In genomic region chr2:150627526-150627925, GRCh38 we compare ENCODE assay signal across 29 cellular contexts.
"Had no signal": no experiment of that assay in that cellular context is flagged by ENCODE, and none has a peak within 500 bp of the region (broad histone marks: within the 10 kb centered on the region; RNA-seq: fewer than 3 reads in every experiment).

No MANE protein-coding gene starts in this region.

- H3K27me3 Mint-ChIP-seq: activated B cell treated with CpG ODN at 0.5 μM for 24 hours; activated CD4-positive, alpha-beta memory T cell treated with anti-CD3 and anti-CD28 coated beads for 36 hours; activated naive CD4-positive, alpha-beta T cell treated with anti-CD3 and anti-CD28 coated beads, Interleukin-2, amount 10 ng/mL, durations not matched to agents 7 days and 5 days; activated naive CD8-positive, alpha-beta T cell; activated naive CD8-positive, alpha-beta T cell treated with anti-CD3 and anti-CD28 coated beads, Interleukin-2, amount 50 U/mL, for 24 hours; central memory CD8-positive, alpha-beta T cell had no signal

- DNase-seq: activated B cell treated with CpG ODN at 0.5 μM for 24 hours; activated CD4-positive, alpha-beta memory T cell treated with anti-CD3 and anti-CD28 coated beads for 36 hours; activated CD4-positive, alpha-beta T cell treated with anti-CD3 and anti-CD28 coated beads for 4 hours; activated CD4-positive, alpha-beta T cell treated with anti-CD3 and anti-CD28 coated beads, Interleukin-2, amount 50 U/mL, for 1 hour; activated CD4-positive, CD25-positive, alpha-beta regulatory T cell treated with anti-CD3 and anti-CD28 coated beads, Interleukin-2, amount 50 U/mL, for 72 hours; activated CD8-positive, alpha-beta memory T cell treated with anti-CD3 and anti-CD28 coated beads, Interleukin-2, amount 50 U/mL, for 48 hours; activated effector memory CD4-positive, alpha-beta T cell treated with Interleukin-2 at 50 U/mL for 16 hours; activated naive CD4-positive, alpha-beta T cell treated with anti-CD3 and anti-CD28 coated beads, Interleukin-2, amount 10 ng/mL, durations not matched to agents 7 days and 5 days; activated naive CD8-positive, alpha-beta T cell treated with anti-CD3 and anti-CD28 coated beads, Interleukin-2, amount 50 U/mL, for 24 hours; activated T-cell treated with anti-CD3 and anti-CD28 coated beads, Interleukin-2, amount 50 U/mL, for 48 hours; anterior cingulate cortex; brain microvascular endothelial cell; NCI-H1092 treated with DMSO at 0.1 percent for 48 hours; NCI-H1417; NCI-H146; NCI-H187; NCI-H2081 treated with DMSO at 0.1 percent for 48 hours; NCI-H226; NCI-H524 treated with DMSO at 0.1 percent for 48 hours; SHP77 treated with DMSO at 0.1 percent for 48 hours; SW 1271; T-helper 1 cell; T-helper 2 cell; T-helper 9 cell had no signal

- H3K36me3 ChIP-seq: brain microvascular endothelial cell had no signal

- H3K27ac Mint-ChIP-seq: activated B cell treated with CpG ODN at 0.5 μM for 24 hours; activated CD4-positive, alpha-beta memory T cell treated with anti-CD3 and anti-CD28 coated beads for 36 hours; activated naive CD4-positive, alpha-beta T cell treated with anti-CD3 and anti-CD28 coated beads, Interleukin-2, amount 10 ng/mL, durations not matched to agents 7 days and 5 days; activated naive CD8-positive, alpha-beta T cell; activated naive CD8-positive, alpha-beta T cell treated with anti-CD3 and anti-CD28 coated beads, Interleukin-2, amount 50 U/mL, for 24 hours had no signal

- ATAC-seq: activated naive CD8-positive, alpha-beta T cell treated with anti-CD3 and anti-CD28 coated beads, Interleukin-2, amount 50 U/mL, for 24 hours; K562; Panc1 had no signal

- H3K27me3 ChIP-seq: brain microvascular endothelial cell had no signal

- H3K4me3 ChIP-seq: K562 had no signal

- H3K9me3 Mint-ChIP-seq: activated B cell treated with CpG ODN at 0.5 μM for 24 hours; activated CD4-positive, alpha-beta memory T cell treated with anti-CD3 and anti-CD28 coated beads for 36 hours; activated naive CD8-positive, alpha-beta T cell treated with anti-CD3 and anti-CD28 coated beads, Interleukin-2, amount 50 U/mL, for 24 hours; central memory CD8-positive, alpha-beta T cell had no signal

- H3K4me1 Mint-ChIP-seq: activated B cell treated with CpG ODN at 0.5 μM for 24 hours; activated naive CD4-positive, alpha-beta T cell treated with anti-CD3 and anti-CD28 coated beads, Interleukin-2, amount 10 ng/mL, durations not matched to agents 7 days and 5 days; activated naive CD8-positive, alpha-beta T cell treated with anti-CD3 and anti-CD28 coated beads, Interleukin-2, amount 50 U/mL, for 24 hours; central memory CD8-positive, alpha-beta T cell had no signal

- H3K27ac ChIP-seq: brain microvascular endothelial cell, VCaP had no signal

- H3K36me3 Mint-ChIP-seq: activated CD4-positive, alpha-beta memory T cell treated with anti-CD3 and anti-CD28 coated beads for 36 hours; activated naive CD4-positive, alpha-beta T cell treated with anti-CD3 and anti-CD28 coated beads, Interleukin-2, amount 10 ng/mL, durations not matched to agents 7 days and 5 days; activated naive CD8-positive, alpha-beta T cell had no signal

- H3K4me3 Mint-ChIP-seq: activated B cell treated with CpG ODN at 0.5 μM for 24 hours; activated CD4-positive, alpha-beta memory T cell treated with anti-CD3 and anti-CD28 coated beads for 36 hours; activated naive CD4-positive, alpha-beta T cell treated with anti-CD3 and anti-CD28 coated beads, Interleukin-2, amount 10 ng/mL, durations not matched to agents 7 days and 5 days; activated naive CD8-positive, alpha-beta T cell; activated naive CD8-positive, alpha-beta T cell treated with anti-CD3 and anti-CD28 coated beads, Interleukin-2, amount 50 U/mL, for 24 hours; central memory CD8-positive, alpha-beta T cell had no signal
